Comparison of ENCODE assay signal across 8 cellular contexts in genomic region chr12:42143401-42144173, GRCh38. TPM values are rescaled to one million over a fixed set of nuclear protein-coding genes. Genes with fewer than 3 reads are reported as not detected.
DNase-seq lines count a peak whose midpoint lies in the region; ATAC-seq, FAIRE-seq and TF ChIP-seq lines count a peak whose summit lies in the region.

No MANE protein-coding gene starts in this region.

- intact Hi-C loops in colonic mucosa (cut with DNase I), result loop anchor here (10.0 kb wide), 1 partner anchor 91 kb away; the partner anchor contains the start of gene YAF2

- H3K9me3 ChIP-seq in CD4-positive, CD25-positive, alpha-beta regulatory T cell (ENCODE audit: control insufficient read depth in 2 of 2, low read length in 2 of 2), result no peaks in the 10 kb centered on the region
- H3K9me3 ChIP-seq in NT2/D1 (ENCODE audit: insufficient read depth, low read length) (no peaks in the 10 kb centered on the region), colonic mucosa (no peaks in the 10 kb centered on the region)

- no peaks in the 10 kb centered on the region for H3K36me3 Mint-ChIP-seq in CD4-positive, CD25-positive, alpha-beta regulatory T cell

- peak in 1 of 3 donors; percentile 37 for DNase-seq in CD4-positive, CD25-positive, alpha-beta regulatory T cell
- DNase-seq in GM19239 (ENCODE audit: insufficient read length, low spot score), result no peak
- no peak for DNase-seq in NT2/D1 (ENCODE audit: low read depth, low spot score)
- DNase-seq in colonic mucosa, result no peak
- peak; percentile 7 for DNase-seq in midbrain (lab: John Stamatoyannopoulos, UW)
- no peak for DNase-seq in activated effector memory CD4-positive, alpha-beta T cell treated with Interleukin-2 at 50 U/mL for 16 hours
- DNase-seq in GOT3 (lab: John Stamatoyannopoulos, UW), result no peak

- peak overlapping the region; percentile 74 to 94 (median 88) for H3K27ac Mint-ChIP-seq in CD4-positive, CD25-positive, alpha-beta regulatory T cell

- peaks cover 22 to 50% (median 41%) of the 10 kb centered on the region in 4 donors for H3K4me1 Mint-ChIP-seq in CD4-positive, CD25-positive, alpha-beta regulatory T cell

- no peaks in the 10 kb centered on the region for H3K36me3 ChIP-seq in CD4-positive, CD25-positive, alpha-beta regulatory T cell (ENCODE audit: control insufficient read depth, insufficient read depth, low read length)
- H3K36me3 ChIP-seq in NT2/D1 (ENCODE audit: insufficient read depth, insufficient read length, low read length), result no peaks in the 10 kb centered on the region
- no peaks in the 10 kb centered on the region for H3K36me3 ChIP-seq in colonic mucosa

- TF ChIP-seq CTCF in colonic mucosa (IDR thresholded peaks at IDR 0.05), result no peak

- H3K27ac ChIP-seq in CD4-positive, CD25-positive, alpha-beta regulatory T cell (ENCODE audit: insufficient read depth, low read length, poor library complexity, severe bottlenecking), result no peak overlapping the region
- peak overlapping the region; percentile 93 for H3K27ac ChIP-seq in colonic mucosa

- H3K4me1 ChIP-seq in CD4-positive, CD25-positive, alpha-beta regulatory T cell (ENCODE audit: control insufficient read depth, insufficient read depth, low read length, poor library complexity, severe bottlenecking), result peaks cover 18% of the 10 kb centered on the region
- H3K4me1 ChIP-seq in NT2/D1 (ENCODE audit: insufficient read depth, insufficient read length) (no peaks in the 10 kb centered on the region), colonic mucosa (no peaks in the 10 kb centered on the region)

- peak overlapping the region; percentile 81 for H3K4me3 ChIP-seq in CD4-positive, CD25-positive, alpha-beta regulatory T cell (ENCODE audit: low read depth, low read length)
- H3K4me3 ChIP-seq in NT2/D1 (ENCODE audit: insufficient read length, low read depth) (peak overlapping the region; percentile 70), colonic mucosa (peak overlapping the region; percentile 63)

- no peaks in the 10 kb centered on the region for H3K27me3 ChIP-seq in CD4-positive, CD25-positive, alpha-beta regulatory T cell (ENCODE audit: control insufficient read depth, insufficient read depth, low read length)
- H3K27me3 ChIP-seq in NT2/D1 (ENCODE audit: insufficient read depth, insufficient read length), result peaks cover 6% of the 10 kb centered on the region
- H3K27me3 ChIP-seq in colonic mucosa, result no peaks in the 10 kb centered on the region

- FAIRE-seq in GM19239 (lab: Jason Lieb, UNC), result peak; percentile 70

- peaks cover 6% of the 10 kb centered on the region for H3K27me3 Mint-ChIP-seq in CD4-positive, CD25-positive, alpha-beta regulatory T cell

- H3K4me3 Mint-ChIP-seq in CD4-positive, CD25-positive, alpha-beta regulatory T cell, result peak overlapping the region; percentile 95 to 99 (median 96)

- peaks cover 0 to 3% (median 0%) of the 10 kb centered on the region in 7 donors for H3K9me3 Mint-ChIP-seq in CD4-positive, CD25-positive, alpha-beta regulatory T cell

- no peak for ATAC-seq in CD4-positive, CD25-positive, alpha-beta regulatory T cell (ENCODE audit: low read depth in 2 of 2)
- no peak for ATAC-seq in GM18519 (IDR thresholded peaks at IDR 0.05; ENCODE audit: low FRiP score, unreplicated experiment)

- peak overlapping the region; percentile 91 for H3K9ac ChIP-seq in NT2/D1 (ENCODE audit: insufficient read length, low read depth)
- H3K9ac ChIP-seq in colonic mucosa (ENCODE audit: low read depth in 2 of 2, low read length in 2 of 2), result peak overlapping the region; percentile 66 to 79

RNA-seq across cellular contexts. Expression of gene GXYLT1, which starts 1.1 kb away (rescaled TPM):
- 14.9 TPM for total RNA-seq in CD4-positive, CD25-positive, alpha-beta regulatory T cell
- polyA plus RNA-seq in CD4-positive, CD25-positive, alpha-beta regulatory T cell, result 1 to 10 TPM; 3.4 to 5.2 (median 3.7) TPM
- total RNA-seq in colonic mucosa, result 10 to 100 TPM in 1 of 2 donors, 1 to 10 TPM in 1; 9.3 to 11.1 TPM
